In genomic region chr20:52032304-52032683, GRCh38 we compare ENCODE assay signal across 8 cellular contexts.
DNase-seq lines count a peak whose midpoint lies in the region; ATAC-seq, FAIRE-seq and TF ChIP-seq lines count a peak whose summit lies in the region.
"Not testable (repeated sequence)": the region's sequence is repeated elsewhere in the genome, so short reads cannot be mapped to it uniquely, and the experiment has no call there.

No MANE protein-coding gene starts in this region.

- H3K4me1 Mint-ChIP-seq in GM23338 (peaks cover 16% of the 10 kb centered on the region), chondrocyte (ENCODE audit: low read depth) (peaks cover 17% of the 10 kb centered on the region), neural crest cell (peaks cover 22% of the 10 kb centered on the region)
- peaks cover 21% of the 10 kb centered on the region for H3K4me1 Mint-ChIP-seq in activated T-cell treated with anti-CD3 and anti-CD28 coated beads, Interleukin-2, amount 50 U/mL, for 24 hours (ENCODE audit: low read depth)
- H3K4me1 Mint-ChIP-seq in stimulated activated effector memory CD8-positive, alpha-beta T cell treated with anti-CD3 and anti-CD28 coated beads, Interleukin-12 subunit alpha, Interleukin-12 subunit beta, amount 100 ng/mL, for 72 hours: peaks cover 22% of the 10 kb centered on the region

- H3F3A ChIP-seq in GM23338 (replicated peaks; ENCODE audit: low read depth): not testable (repeated sequence)

- not testable (repeated sequence) for H4K20me1 ChIP-seq in GM23338 (replicated peaks; ENCODE audit: insufficient read depth)

- H3K27me3 Mint-ChIP-seq in GM23338 (ENCODE audit: insufficient read depth, low read depth, poor library complexity); activated T-cell treated with anti-CD3 and anti-CD28 coated beads, Interleukin-2, amount 50 U/mL, for 24 hours; chondrocyte (ENCODE audit: low read depth); neural crest cell (ENCODE audit: low read depth): not testable (repeated sequence)

- WGBS in A549 (ENCODE audit: missing lambda C conversion rate): 89% methylated on average over 7 of the region's 7 CpGs

- H3K9me3 Mint-ChIP-seq in GM23338; activated T-cell treated with anti-CD3 and anti-CD28 coated beads, Interleukin-2, amount 50 U/mL, for 24 hours; chondrocyte (ENCODE audit: low read depth); neural crest cell; stimulated activated effector memory CD8-positive, alpha-beta T cell treated with anti-CD3 and anti-CD28 coated beads, Interleukin-12 subunit alpha, Interleukin-12 subunit beta, amount 100 ng/mL, for 72 hours: not testable (repeated sequence)

- not testable (repeated sequence) for TF ChIP-seq POLR2A in A549 (IDR thresholded peaks at IDR 0.05; ENCODE audit: low read length)

- H3K9me2 ChIP-seq in GM23338 (ENCODE audit: insufficient read depth): not testable (repeated sequence)

- ATAC-seq in A549; GM23338; stimulated activated effector memory CD8-positive, alpha-beta T cell treated with anti-CD3 and anti-CD28 coated beads, Interleukin-12 subunit alpha, Interleukin-12 subunit beta, amount 100 ng/mL, for 72 hours: not testable (repeated sequence)
- ATAC-seq in left colon: peak; percentile 21

- peak overlapping the region; percentile 63 for H3K4me2 ChIP-seq in A549
- H3K4me2 ChIP-seq in GM23338: not testable (repeated sequence)

- peak overlapping the region; percentile 36 for H3K9ac ChIP-seq in SK-N-MC (ENCODE audit: insufficient read length)

- CTCF ChIA-PET in A549 (lab: Yijun Ruan, JAX): interaction anchor here (0.6 to 1.2 kb wide), 4 partner anchors 14 to 666 kb away, joined by 3 to 4 read pairs (median 4); no protein-coding TSS in a partner anchor

- not testable (repeated sequence) for TF ChIP-seq CTCF in A549 (IDR thresholded peaks at IDR 0.05); GM23338 (conservative IDR thresholded peaks at IDR 0.05; ENCODE audit: low read depth in 2 of 2); chondrocyte (IDR thresholded peaks at IDR 0.05); neural crest cell (conservative IDR thresholded peaks at IDR 0.05)

- H3K4me3 Mint-ChIP-seq in GM23338; activated T-cell treated with anti-CD3 and anti-CD28 coated beads, Interleukin-2, amount 50 U/mL, for 24 hours; chondrocyte (ENCODE audit: unreplicated experiment); neural crest cell: not testable (repeated sequence)
- H3K4me3 Mint-ChIP-seq in stimulated activated effector memory CD8-positive, alpha-beta T cell treated with anti-CD3 and anti-CD28 coated beads, Interleukin-12 subunit alpha, Interleukin-12 subunit beta, amount 100 ng/mL, for 72 hours: peak overlapping the region; percentile 45

- H3K4me1 ChIP-seq in A549: peaks cover 13% of the 10 kb centered on the region
- not testable (repeated sequence) for H3K4me1 ChIP-seq in GM23338 (ENCODE audit: insufficient read depth)

- not testable (repeated sequence) for DNase-seq in A549 (ENCODE audit: low read depth in 1 of 2, low spot score in 1 of 2); GM23338 (ENCODE audit: low spot score); SK-N-MC (ENCODE audit: low read depth, low spot score); activated T-cell treated with anti-CD3 and anti-CD28 coated beads, Interleukin-2, amount 50 U/mL, for 24 hours; chondrocyte (ENCODE audit: low spot score); left colon; neural crest cell (ENCODE audit: low read depth, low spot score); stimulated activated effector memory CD8-positive, alpha-beta T cell treated with anti-CD3 and anti-CD28 coated beads, Interleukin-12 subunit alpha, Interleukin-12 subunit beta, amount 100 ng/mL, for 72 hours (ENCODE audit: low spot score in 2 of 2)

- intact Hi-C loops in left colon (cut with DNase I, micrococcal nuclease): not testable (repeated sequence)

- TF ChIP-seq EP300 in A549 (IDR thresholded peaks at IDR 0.05): not testable (repeated sequence)

- not testable (repeated sequence) for H3K27me3 ChIP-seq in GM23338 (ENCODE audit: insufficient read depth)

- H3K36me3 ChIP-seq in GM23338 (ENCODE audit: insufficient read depth); SK-N-MC (ENCODE audit: insufficient read depth, low read length): not testable (repeated sequence)

- H2AFZ ChIP-seq in GM23338: peak overlapping the region; percentile 5; the same call in 1 of the 2 replicates

- H3K36me3 Mint-ChIP-seq in GM23338 (ENCODE audit: low read depth); activated T-cell treated with anti-CD3 and anti-CD28 coated beads, Interleukin-2, amount 50 U/mL, for 24 hours (ENCODE audit: low read depth); chondrocyte (ENCODE audit: low read depth); neural crest cell (ENCODE audit: low read depth); stimulated activated effector memory CD8-positive, alpha-beta T cell treated with anti-CD3 and anti-CD28 coated beads, Interleukin-12 subunit alpha, Interleukin-12 subunit beta, amount 100 ng/mL, for 72 hours: not testable (repeated sequence)

- H3K27ac Mint-ChIP-seq in GM23338: not testable (repeated sequence)
- peak overlapping the region; percentile 44 for H3K27ac Mint-ChIP-seq in activated T-cell treated with anti-CD3 and anti-CD28 coated beads, Interleukin-2, amount 50 U/mL, for 24 hours
- H3K27ac Mint-ChIP-seq in chondrocyte (ENCODE audit: unreplicated experiment) (peak overlapping the region; percentile 85), neural crest cell (ENCODE audit: unreplicated experiment) (peak overlapping the region; percentile 83)
- peak overlapping the region; percentile 89 for H3K27ac Mint-ChIP-seq in stimulated activated effector memory CD8-positive, alpha-beta T cell treated with anti-CD3 and anti-CD28 coated beads, Interleukin-12 subunit alpha, Interleukin-12 subunit beta, amount 100 ng/mL, for 72 hours

- FAIRE-seq in A549 (lab: Jason Lieb, UNC): not testable (repeated sequence)

- not testable (repeated sequence) for H3K79me2 ChIP-seq in GM23338 (replicated peaks; ENCODE audit: insufficient read depth)

- H3K4me3 ChIP-seq in A549, GM23338: not testable (repeated sequence)
- H3K4me3 ChIP-seq in SK-N-MC: peak overlapping the region; percentile 65

- POLR2A ChIA-PET in A549 (lab: Yijun Ruan, JAX): interaction anchor here (0.9 kb wide), 1 partner anchor 47 kb away, joined by 3 read pairs; no protein-coding TSS in a partner anchor

- not testable (repeated sequence) for TF ChIP-seq RAD21 in A549 (conservative IDR thresholded peaks at IDR 0.05 in 1 of 2, IDR thresholded peaks at IDR 0.05 in 1 of 2)

- H3K9me3 ChIP-seq in A549; SK-N-MC (ENCODE audit: low read depth, low read length): not testable (repeated sequence)

- peak overlapping the region; percentile 59 to 80; a peak in 5 of 6 replicates for H3K27ac ChIP-seq in A549
- not testable (repeated sequence) for H3K27ac ChIP-seq in GM23338 (ENCODE audit: low read depth)
- H3K27ac ChIP-seq in SK-N-MC: peak overlapping the region; percentile 88
